In the genomic region with DNA sequence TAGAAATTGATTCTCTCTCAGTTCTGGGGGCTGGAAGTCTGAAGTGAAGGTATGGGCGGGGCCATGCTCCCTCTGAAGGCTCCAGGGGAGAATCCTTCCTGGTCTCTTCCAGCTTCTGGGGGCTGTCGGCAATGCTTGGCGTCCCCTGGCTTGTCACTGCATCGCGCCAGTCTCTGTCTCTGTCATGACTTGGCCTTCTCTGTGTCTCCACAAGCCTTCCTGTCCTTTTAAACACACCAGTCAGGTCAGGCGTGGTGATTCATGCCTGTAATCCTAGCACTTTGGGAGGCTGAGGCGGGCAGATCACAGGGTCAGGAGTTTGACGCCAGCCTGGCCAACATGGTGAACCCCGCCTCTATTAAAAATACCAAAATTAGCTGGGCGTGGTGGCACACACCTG, we compare ENCODE assay signal across 23 cellular contexts.
"Had no signal": no experiment of that assay in that cellular context is flagged by ENCODE, and none has a peak within 500 bp of the region (broad histone marks: within the 10 kb centered on the region; RNA-seq: fewer than 3 reads in every experiment).

No MANE protein-coding gene starts in this region.

- ATAC-seq: gastrocnemius medialis; left cardiac atrium; lower lobe of right lung; natural killer cell treated with Interleukin-12 subunit alpha and Interleukin-12 subunit beta and Interleukin-15 and Interleukin-18, amount 100 ng/mL, for 72 hours; psoas muscle; right lobe of liver had no signal

- H3K4me1 ChIP-seq: colonic mucosa, gastrocnemius medialis, lower lobe of right lung, parathyroid adenoma, psoas muscle, right lobe of liver, stomach, transverse colon had no signal

- H2AFZ ChIP-seq: parathyroid adenoma had no signal

- FAIRE-seq: keratinocyte, urothelium cell line had no signal

- H3K4me3 ChIP-seq: colonic mucosa, dorsolateral prefrontal cortex, esophagus muscularis mucosa, gastrocnemius medialis, left ventricle myocardium inferior, lower lobe of right lung, psoas muscle, right lobe of liver, stomach, thoracic aorta, transverse colon had no signal

- H3K36me3 ChIP-seq: colonic mucosa, esophagus muscularis mucosa, gastrocnemius medialis, left ventricle myocardium inferior, lower lobe of right lung, right lobe of liver, stomach, thoracic aorta, transverse colon had no signal

- DNase-seq: colonic mucosa; dorsolateral prefrontal cortex; effector memory CD4-positive, alpha-beta T cell; gastrocnemius medialis; left cardiac atrium; left ventricle myocardium inferior; lower lobe of right lung; midbrain; occipital lobe; psoas muscle; retina; right lobe of liver; stimulated activated naive CD4-positive, alpha-beta T cell; substantia nigra; transverse colon had no signal

- H3K9me3 ChIP-seq: colonic mucosa, esophagus muscularis mucosa, gastrocnemius medialis, left ventricle myocardium inferior, lower lobe of right lung, right lobe of liver, stomach, thoracic aorta, transverse colon had no signal

- H3K27me3 ChIP-seq: colonic mucosa, right lobe of liver, transverse colon had no signal

- H3K9ac ChIP-seq: parathyroid adenoma had no signal

- H3K27ac ChIP-seq: colonic mucosa, dorsolateral prefrontal cortex, epithelial cell of prostate, esophagus muscularis mucosa, gastrocnemius medialis, left ventricle myocardium inferior, lower lobe of right lung, parathyroid adenoma, psoas muscle, right lobe of liver, stomach, thoracic aorta, transverse colon had no signal
